28 cellular contexts compared by ENCODE assay signal in the genomic region with DNA sequence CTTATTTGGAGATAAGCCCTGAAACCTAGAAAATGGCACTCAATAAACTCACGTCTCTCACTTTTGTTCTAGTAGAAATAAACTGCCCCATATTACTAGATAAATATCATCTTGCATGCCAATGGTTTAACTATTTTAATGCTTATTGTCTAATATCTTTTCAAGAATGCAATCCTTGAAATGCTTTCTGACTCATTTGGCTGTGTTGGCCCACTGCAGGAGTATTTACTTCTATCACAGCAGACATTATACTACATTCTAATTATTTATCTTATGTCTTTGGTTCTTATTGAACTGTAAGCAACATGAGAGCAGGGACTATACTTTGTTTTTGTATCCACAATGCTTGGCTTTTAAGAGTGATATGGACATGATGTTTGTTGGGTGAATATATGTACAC.
"Had no signal": no experiment of that assay in that cellular context is flagged by ENCODE, and none has a peak within 500 bp of the region (broad histone marks: within the 10 kb centered on the region; RNA-seq: fewer than 3 reads in every experiment).

No MANE protein-coding gene starts in this region.

- H3K4me1 ChIP-seq: breast epithelium, esophagus muscularis mucosa, gastroesophageal sphincter, right lobe of liver, thyroid gland, upper lobe of left lung, vagina had no signal

- DNase-seq: activated CD4-positive, alpha-beta T cell treated with anti-CD3 and anti-CD28 coated beads for 48 hours; activated CD4-positive, alpha-beta T cell treated with anti-CD3 and anti-CD28 coated beads, Interleukin-2, amount 50 U/mL, for 48 hours; activated CD8-positive, alpha-beta memory T cell treated with anti-CD3 and anti-CD28 coated beads for 24 hours; activated effector memory CD4-positive, alpha-beta T cell treated with Interleukin-2 at 50 U/mL for 16 hours; activated naive CD4-positive, alpha-beta T cell treated with Interleukin-2 at 50 U/mL for 16 hours; activated naive CD8-positive, alpha-beta T cell treated with anti-CD3 and anti-CD28 coated beads for 36 hours; amniotic stem cell; central memory CD4-positive, alpha-beta T cell; effector CD4-positive, alpha-beta T cell; head of caudate nucleus; hippocampal formation; kidney; left colon; mammary epithelial cell; right lobe of liver; stimulated activated CD4-positive, alpha-beta T cell treated with anti-CD3 and anti-CD28 coated beads, Interleukin-12 subunit alpha, Interleukin-12 subunit beta, amount 100 ng/mL, for 4 hours; stimulated activated CD4-positive, alpha-beta T cell treated with anti-CD3 and anti-CD28 coated beads, Interleukin-4, amount 100 ng/mL, for 24 hours; stimulated activated naive CD8-positive, alpha-beta T cell treated with anti-CD3 and anti-CD28 coated beads, Interleukin-15, amount 100 ng/mL, for 72 hours; substantia nigra; thyroid gland; upper lobe of left lung had no signal

- H3K27ac ChIP-seq: breast epithelium, esophagus muscularis mucosa, gastroesophageal sphincter, right lobe of liver, skin epidermis, thyroid gland, upper lobe of left lung, vagina, VCaP had no signal

- ATAC-seq: gastroesophageal sphincter; left colon; right lobe of liver; stimulated activated memory B cell treated with anti-CD40 and anti-IgM and Interleukin-4, amounts not matched to agents 10 μg/mL and 1 μg/mL and 100 μg/mL, for 72 hours; stimulated activated naive CD8-positive, alpha-beta T cell treated with anti-CD3 and anti-CD28 coated beads, Interleukin-15, amount 100 ng/mL, for 72 hours had no signal

- H3K9me3 ChIP-seq: breast epithelium, esophagus muscularis mucosa, gastroesophageal sphincter, right lobe of liver, thyroid gland, upper lobe of left lung, vagina had no signal

- H3K27me3 ChIP-seq: breast epithelium, esophagus muscularis mucosa, gastroesophageal sphincter, thyroid gland, upper lobe of left lung, vagina had no signal

- H3K36me3 ChIP-seq: breast epithelium, esophagus muscularis mucosa, gastroesophageal sphincter, right lobe of liver, thyroid gland, upper lobe of left lung, vagina had no signal

- H3K4me3 ChIP-seq: breast epithelium, esophagus muscularis mucosa, gastroesophageal sphincter, right lobe of liver, skin epidermis, thyroid gland, upper lobe of left lung, vagina had no signal
